Comparison of ENCODE assay signal across 8 cellular contexts in genomic region chr17:59853168-59853918, GRCh38. TPM values are rescaled to one million over a fixed set of nuclear protein-coding genes. Genes with fewer than 3 reads are reported as not detected.
DNase-seq lines count a peak whose midpoint lies in the region; ATAC-seq, FAIRE-seq and TF ChIP-seq lines count a peak whose summit lies in the region.

No MANE protein-coding gene starts in this region.

- peak; percentile 77 for FAIRE-seq in K562 (lab: Jason Lieb, UNC)
- peak; percentile 88 for FAIRE-seq in HepG2 (lab: Jason Lieb, UNC)

- TF ChIP-seq CTCF in DND-41 (IDR thresholded peaks at IDR 0.05; ENCODE audit: borderline replicate concordance, extremely low read depth, low read length, poor library complexity, severe bottlenecking) = peak; percentile 51
- peak; percentile 60 to 65 (median 63) for TF ChIP-seq CTCF in K562 (IDR thresholded peaks at IDR 0.05 in 2 of 3, conservative IDR thresholded peaks at IDR 0.05 in 1 of 3; ENCODE audit: insufficient read depth in 2 of 3, low read depth in 1 of 3, low read length in 3 of 3)
- TF ChIP-seq CTCF in HepG2 (CRISPR knock-in tag; IDR thresholded peaks at IDR 0.05) = peak; percentile 95
- peak in 2 of 5 experiments; percentile 17 to 23 for TF ChIP-seq CTCF in tibial nerve (IDR thresholded peaks at IDR 0.05)

- peak in 1 of 2 experiments; percentile 57; a peak in 2 of 4 replicates for TF ChIP-seq RAD21 in K562 (CRISPR knock-in tag; conservative IDR thresholded peaks at IDR 0.05 in 1 of 2, IDR thresholded peaks at IDR 0.05 in 1 of 2)
- TF ChIP-seq RAD21 in HepG2 (CRISPR knock-in tag; IDR thresholded peaks at IDR 0.05) = peak; percentile 87

- TF ChIP-seq EP300 in K562 (IDR thresholded peaks at IDR 0.05; ENCODE audit: low read length) = no peak
- TF ChIP-seq EP300 in HepG2 (IDR thresholded peaks at IDR 0.05; ENCODE audit: low read depth in 2 of 2, low read length in 2 of 2) = peak; percentile 66 to 94; a peak in 3 of 4 replicates
- peak; percentile 95 for TF ChIP-seq EP300 in HepG2 (CRISPR knock-in tag; IDR thresholded peaks at IDR 0.05; ENCODE audit: borderline replicate concordance)
- no peak for TF ChIP-seq EP300 in tibial nerve (IDR thresholded peaks at IDR 0.05)

- in situ Hi-C loops in K562 (cut with MboI) (no loop called here), HepG2 (cut with HindIII; ENCODE audit: extremely low pct_ligation_motif_present, low pct_unique_long_range_greater_than_20kb) (no loop called here)

- no peaks in the 10 kb centered on the region for H3K36me3 Mint-ChIP-seq in T-cell

- BruUV-seq in K562 (replicated peaks; lab: Mats Ljungman, UMichigan) (no TSS peak), HepG2 (replicated peaks; lab: Mats Ljungman, UMichigan) (TSS peak; percentile 34)

- H3K4me2 ChIP-seq in DND-41 (ENCODE audit: insufficient read depth, low read length) (no peak overlapping the region), K562 (ENCODE audit: insufficient read depth, low read length) (no peak overlapping the region), HepG2 (ENCODE audit: low read depth, low read length) (peak overlapping the region; percentile 70)

- H3K9me3 ChIP-seq in DND-41 (ENCODE audit: insufficient read depth, low read length, severe bottlenecking) (no peaks in the 10 kb centered on the region), K562 (replicated peaks; ENCODE audit: control insufficient read depth, insufficient read depth, low read depth, low read length) (no peaks in the 10 kb centered on the region), HepG2 (ENCODE audit: low read length) (no peaks in the 10 kb centered on the region), tibial nerve (no peaks in the 10 kb centered on the region)

- peak overlapping the region in 2 of 3 donors; percentile 5 to 24 for H3K4me3 Mint-ChIP-seq in T-cell

- intact Hi-C loops in K562 (cut with micrococcal nuclease) = no loop called here
- intact Hi-C loops in HepG2 (cut with micrococcal nuclease; ENCODE audit: unreplicated experiment) = loop anchor here (1.0 kb wide), 1 partner anchor 100 kb away; no protein-coding TSS in a partner anchor

- peaks cover 19% of the 10 kb centered on the region for H3K4me1 ChIP-seq in DND-41 (ENCODE audit: insufficient read depth, low read length)
- H3K4me1 ChIP-seq in K562 (replicated peaks in 1 of 2; ENCODE audit: control insufficient read depth in 2 of 2, insufficient read depth in 2 of 2, low read length in 2 of 2) = peaks cover 5 to 8% of the 10 kb centered on the region in 2 experiments; a peak in 4 of 5 replicates
- peaks cover 95% of the 10 kb centered on the region for H3K4me1 ChIP-seq in HepG2 (ENCODE audit: insufficient read depth, low read length)
- peaks cover 0 to 41% (median 19%) of the 10 kb centered on the region in 4 donors for H3K4me1 ChIP-seq in tibial nerve

- TF ChIP-seq POLR2A in K562 (conservative IDR thresholded peaks at IDR 0.05) = no peak
- peak in 1 of 2 experiments; percentile 42; a peak in 2 of 4 replicates for TF ChIP-seq POLR2A in HepG2 (IDR thresholded peaks at IDR 0.05; ENCODE audit: insufficient read depth in 1 of 2, low read depth in 2 of 2, low read length in 2 of 2)
- no peak for TF ChIP-seq POLR2A in tibial nerve (IDR thresholded peaks at IDR 0.05)

- H3K36me3 ChIP-seq in DND-41 (ENCODE audit: insufficient read depth, low read length) (no peaks in the 10 kb centered on the region), K562 (ENCODE audit: control insufficient read depth, insufficient read depth, low read length) (no peaks in the 10 kb centered on the region), HepG2 (replicated peaks in 1 of 2; ENCODE audit: control insufficient read depth in 1 of 2, insufficient read depth in 2 of 2, low read length in 2 of 2) (no peaks in the 10 kb centered on the region), tibial nerve (no peaks in the 10 kb centered on the region)

- H3K27ac Mint-ChIP-seq in T-cell = peak overlapping the region; percentile 65 to 69

- WGBS in K562 (ENCODE audit: insufficient coverage, low coverage, missing lambda C conversion rate) = 73% methylated on average over 13 of the region's 14 CpGs
- WGBS in HepG2 (ENCODE audit: low lambda C conversion rate) = 23% methylated on average over 14 of the region's 14 CpGs
- WGBS in tibial nerve, 2 donors = 80 to 86% methylated on average over 14 of the region's 14 CpGs

- H3K4me1 Mint-ChIP-seq in T-cell = peaks cover 31 to 41% (median 37%) of the 10 kb centered on the region in 3 donors

- DNase-seq in DND-41 = peak; percentile 43
- peak; percentile 80 for DNase-seq in HPDE6-E6E7 (ENCODE audit: extremely low spot score)
- peak in 32 of 34 experiments; percentile 13 to 63 (median 42) for DNase-seq in T-cell
- peak; percentile 53 to 70 (median 63) for DNase-seq in K562 (ENCODE audit: extremely low read depth in 1 of 4, low spot score in 3 of 4)
- peak; percentile 99 for DNase-seq in HepG2 (ENCODE audit: low spot score)
- DNase-seq in tibial nerve (ENCODE audit: low spot score in 2 of 2) = no peak
- DNase-seq in MV-4-11 (lab: John Stamatoyannopoulos, UW) = no peak
- no peak for DNase-seq in KG1 (lab: John Stamatoyannopoulos, UW)

- H3K79me2 ChIP-seq in DND-41 (ENCODE audit: insufficient read depth, low read length) (no peaks in the 10 kb centered on the region), K562 (ENCODE audit: control insufficient read depth, insufficient read depth, low read length) (no peaks in the 10 kb centered on the region), HepG2 (ENCODE audit: insufficient read depth, low read length) (peaks cover 2% of the 10 kb centered on the region)

- H3K27me3 ChIP-seq in DND-41 (ENCODE audit: insufficient read depth, low read length, poor library complexity) = no peaks in the 10 kb centered on the region
- no peaks in the 10 kb centered on the region for H3K27me3 ChIP-seq in K562 (ENCODE audit: control insufficient read depth in 2 of 2, insufficient read depth in 2 of 2, low read length in 2 of 2)
- H3K27me3 ChIP-seq in HepG2 (ENCODE audit: control insufficient read depth in 1 of 2, insufficient read depth in 2 of 2, low read length in 2 of 2) = no peaks in the 10 kb centered on the region
- no peaks in the 10 kb centered on the region for H3K27me3 ChIP-seq in tibial nerve

- H4K20me1 ChIP-seq in DND-41 (ENCODE audit: insufficient read depth, low read length) (no peaks in the 10 kb centered on the region), K562 (replicated peaks; ENCODE audit: control insufficient read depth, insufficient read depth, low read length) (no peaks in the 10 kb centered on the region), HepG2 (ENCODE audit: insufficient read depth, low read length) (no peaks in the 10 kb centered on the region)

- no peaks in the 10 kb centered on the region for H3K9me3 Mint-ChIP-seq in T-cell

- POLR2A ChIA-PET in T-cell (lab: Charles Lee) (interaction anchor here (0.5 to 1.5 kb wide), 5 partner anchors 14 to 807 kb away, joined by 3 to 7 read pairs (median 6); no protein-coding TSS in a partner anchor), K562 (lab: Yijun Ruan, JAX) (interaction anchor here (0.7 to 0.9 kb wide), 3 partner anchors 10 to 154 kb away, joined by 3 read pairs; no protein-coding TSS in a partner anchor), HepG2 (lab: Yijun Ruan, JAX) (interaction anchor here (0.9 to 2.0 kb wide), 11 partner anchors 21 to 234 kb away, joined by 3 to 18 read pairs (median 5); partner anchors contain the start of genes CLTC, PTRH2, RNFT1 and VMP1)

- no peaks in the 10 kb centered on the region for H3K27me3 Mint-ChIP-seq in T-cell

- H3K9ac ChIP-seq in DND-41 (ENCODE audit: low read depth, low read length) (no peak overlapping the region), K562 (ENCODE audit: insufficient read depth in 1 of 2, low read depth in 2 of 2, low read length in 2 of 2) (no peak overlapping the region), HepG2 (ENCODE audit: insufficient read depth, low read depth, low read length) (peak overlapping the region; percentile 79)

- ATAC-seq in DND-41 (ENCODE audit: insufficient read depth, low read depth) (peak; percentile 71), T-cell (replicated peaks in 1 of 4) (peak; percentile 81 to 93 (median 86)), K562 (peak; percentile 93), HepG2 (peak; percentile 83)

- no peaks in the 10 kb centered on the region for H3K9me1 ChIP-seq in K562 (ENCODE audit: control insufficient read depth, insufficient read depth, low read length)

- no peak overlapping the region for H2AFZ ChIP-seq in DND-41 (ENCODE audit: low read depth, low read length)
- peak overlapping the region; percentile 66 for H2AFZ ChIP-seq in K562 (ENCODE audit: low read depth, low read length)
- H2AFZ ChIP-seq in HepG2 (ENCODE audit: low read length) = no peak overlapping the region

- H3K27ac ChIP-seq in DND-41 (ENCODE audit: low read length) (no peak overlapping the region; the same call in 1 of the 2 replicates), K562 (ENCODE audit: extremely low read depth, low read depth, low read length) (peak overlapping the region; percentile 37; the same call in 2 of the 3 replicates), HepG2 (ENCODE audit: extremely low read length, insufficient read depth, low read length) (peak overlapping the region; percentile 94), tibial nerve (peak overlapping the region in 3 of 4 donors; percentile 50 to 72 (median 59))

- H3K4me3 ChIP-seq in DND-41 (ENCODE audit: low read depth in 1 of 2, low read length in 2 of 2) (no peak overlapping the region), K562 (no peak overlapping the region), HepG2 (replicated peaks in 1 of 3; ENCODE audit: insufficient read depth in 1 of 3, low read depth in 2 of 3, low read length in 3 of 3) (peak overlapping the region in 1 of 3 experiments; percentile 20; a peak in 1 of 6 replicates), tibial nerve (no peak overlapping the region)

- CTCF ChIA-PET in T-cell (lab: Charles Lee) (interaction anchor here (0.5 to 2.6 kb wide), 9 partner anchors 15 to 1154 kb away, joined by 3 to 10 read pairs (median 4); no protein-coding TSS in a partner anchor), K562 (lab: Yijun Ruan, JAX; ENCODE audit: low intra/inter-chr PET ratio) (interaction anchor here (0.6 to 0.8 kb wide), 2 partner anchors 109 to 140 kb away, joined by 3 to 5 read pairs; no protein-coding TSS in a partner anchor), HepG2 (lab: Yijun Ruan, JAX; ENCODE audit: low intra/inter-chr PET ratio, low total read pairs) (interaction anchor here (1.3 to 2.2 kb wide), 3 partner anchors 10 to 107 kb away, joined by 3 to 15 read pairs (median 7); no protein-coding TSS in a partner anchor)

RNA-seq across cellular contexts. Expression of gene TUBD1, which starts 39.4 kb away (rescaled TPM):
- total RNA-seq in T-cell (10 to 100 TPM; 16.6 to 27.9 (median 25.1) TPM), K562 (2014; rRNA removed) (11.3 and 13.4 TPM in 2 replicates), K562 (2014; rRNA removed; fragmentation: Illumina TruSeq; extraction: Trizol) (18.0 and 23.0 TPM in 2 replicates), K562 (2015; rRNA removed; fragmentation: Illumina TruSeq; extraction: Trizol) (16.6 and 17.9 TPM in 2 replicates), K562 (2021) (13.8 TPM in 2 replicates), HepG2 (2016; rRNA removed; fragmentation: Illumina TruSeq; extraction: Trizol) (25.9 and 38.7 TPM in 2 replicates), tibial nerve (10 to 100 TPM in 2 of 4 donors, 1 to 10 TPM in 2; 4.2 to 16.5 (median 8.4) TPM)
- total RNA-seq in K562 (2011; cell fraction: chromatin; rRNA removed; ENCODE audit: low replicate concordance) = 62.4 and 83.7 TPM in 2 replicates
- total RNA-seq in K562 (2011; cell fraction: nucleolus; rRNA removed) = 24.5 and 26.2 TPM in 2 replicates
- 38.4 and 38.8 TPM in 2 replicates for total RNA-seq in K562 (2011; cell fraction: nucleoplasm; rRNA removed)
- polyA plus RNA-seq in K562 (2011; rRNA removed) (26.7 and 35.3 TPM in 2 replicates), K562 (2014; fragmentation: Illumina TruSeq; extraction: Trizol) (18.7 and 20.7 TPM in 2 replicates), K562 (2014; fragmentation: Nextera tagmentation; extraction: Ambion mirVana) (10 to 100 TPM; 10.8 to 15.7 TPM), K562 (2014; rRNA removed) (19.5 and 19.6 TPM in 2 replicates), HepG2 (2011; rRNA removed) (14.0 and 18.2 TPM in 2 replicates)
- 10.1 and 19.4 TPM in 2 replicates for polyA plus RNA-seq in K562 (2011; cell fraction: cytosol; rRNA removed)
- 6.5 and 7.7 TPM in 2 replicates for polyA plus RNA-seq in K562 (2011; cell fraction: nucleus; rRNA removed)
- 11.2 and 18.4 TPM in 2 replicates for polyA plus RNA-seq in K562 (2012)
- 50.5 and 53.5 TPM in 2 replicates for polyA minus RNA-seq in K562 (2011; rRNA and poly(A)+ RNA removed)
- polyA minus RNA-seq in K562 (2011; cell fraction: cytosol; rRNA and poly(A)+ RNA removed) = 10.6 and 18.5 TPM in 2 replicates
- 8.2 and 19.2 TPM in 2 replicates for polyA minus RNA-seq in K562 (2011; cell fraction: nucleus; rRNA and poly(A)+ RNA removed)
- 20.1 and 20.5 TPM in 2 replicates for total RNA-seq in HepG2 (2016; cell fraction: cytosol; rRNA removed; fragmentation: Illumina TruSeq; extraction: Trizol; ENCODE audit: low read depth)
- 28.3 and 37.1 TPM in 2 replicates for total RNA-seq in HepG2 (2016; cell fraction: insoluble cytoplasmic fraction; rRNA removed; fragmentation: Illumina TruSeq; extraction: Trizol)
- total RNA-seq in HepG2 (2016; cell fraction: membrane; rRNA removed; fragmentation: Illumina TruSeq; extraction: Trizol) = 26.6 and 28.2 TPM in 2 replicates
- total RNA-seq in HepG2 (2016; cell fraction: nucleus; rRNA removed; fragmentation: Illumina TruSeq; extraction: Trizol) = 12.1 and 17.0 TPM in 2 replicates
- 9.3 and 14.8 TPM in 2 replicates for polyA plus RNA-seq in HepG2 (2011; cell fraction: cytosol; rRNA removed)
- polyA plus RNA-seq in HepG2 (2011; cell fraction: nucleus; rRNA removed) = 4.8 and 5.8 TPM in 2 replicates
- polyA plus RNA-seq in HepG2 (2012) = 21.1 and 22.1 TPM in 2 replicates
- 6.2 and 9.4 TPM in 2 replicates for polyA plus RNA-seq in HepG2 (2016; cell fraction: cytosol; fragmentation: Illumina TruSeq; extraction: Trizol; ENCODE audit: low read depth)
- 31.1 and 38.5 TPM in 2 replicates for polyA plus RNA-seq in HepG2 (2016; cell fraction: insoluble cytoplasmic fraction; fragmentation: Illumina TruSeq; extraction: Trizol; ENCODE audit: low read depth)
- polyA plus RNA-seq in HepG2 (2016; cell fraction: membrane; fragmentation: Illumina TruSeq; extraction: Trizol; ENCODE audit: low read depth) = 13.5 and 16.0 TPM in 2 replicates
- 17.6 and 25.2 TPM in 2 replicates for polyA plus RNA-seq in HepG2 (2016; cell fraction: nucleus; fragmentation: Illumina TruSeq; extraction: Trizol; ENCODE audit: insufficient read depth, low read depth)
- 20.7 and 40.9 TPM in 2 replicates for polyA minus RNA-seq in HepG2 (2011; rRNA and poly(A)+ RNA removed; ENCODE audit: low replicate concordance)
- 8.2 and 12.0 TPM in 2 replicates for polyA minus RNA-seq in HepG2 (2011; cell fraction: cytosol; rRNA and poly(A)+ RNA removed)
- 26.5 and 31.5 TPM in 2 replicates for polyA minus RNA-seq in HepG2 (2011; cell fraction: nucleus; rRNA and poly(A)+ RNA removed)

RNA-seq across cellular contexts. Expression of gene RPS6KB1, which starts 39.6 kb away (rescaled TPM):
- total RNA-seq in T-cell (10 to 100 TPM; 57.7 to 90.4 (median 61.7) TPM), K562 (2014; rRNA removed) (36.3 and 60.7 TPM in 2 replicates), K562 (2014; rRNA removed; fragmentation: Illumina TruSeq; extraction: Trizol) (38.5 and 43.6 TPM in 2 replicates), K562 (2015; rRNA removed; fragmentation: Illumina TruSeq; extraction: Trizol) (32.7 and 33.2 TPM in 2 replicates), K562 (2021) (35.9 and 37.9 TPM in 2 replicates), HepG2 (2016; rRNA removed; fragmentation: Illumina TruSeq; extraction: Trizol) (42.2 and 44.3 TPM in 2 replicates), tibial nerve (10 to 100 TPM; 33.6 to 48.3 (median 43.2) TPM)
- 72.9 and 169 TPM in 2 replicates for total RNA-seq in K562 (2011; cell fraction: chromatin; rRNA removed; ENCODE audit: low replicate concordance)
- total RNA-seq in K562 (2011; cell fraction: nucleolus; rRNA removed) = 37.4 and 47.0 TPM in 2 replicates
- total RNA-seq in K562 (2011; cell fraction: nucleoplasm; rRNA removed) = 91.2 and 172 TPM in 2 replicates
- polyA plus RNA-seq in K562 (2011; rRNA removed) (28.2 and 35.1 TPM in 2 replicates), K562 (2014; fragmentation: Illumina TruSeq; extraction: Trizol) (29.6 and 35.4 TPM in 2 replicates), K562 (2014; fragmentation: Nextera tagmentation; extraction: Ambion mirVana) (1 to 10 TPM; 8.8 to 9.2 TPM), K562 (2014; rRNA removed) (29.2 and 45.8 TPM in 2 replicates), HepG2 (2011; rRNA removed) (16.5 and 19.9 TPM in 2 replicates)
- 7.6 and 8.9 TPM in 2 replicates for polyA plus RNA-seq in K562 (2011; cell fraction: cytosol; rRNA removed)
- 26.5 and 40.9 TPM in 2 replicates for polyA plus RNA-seq in K562 (2011; cell fraction: nucleus; rRNA removed)
- polyA plus RNA-seq in K562 (2012) = 16.6 and 20.3 TPM in 2 replicates
- 40.3 and 48.2 TPM in 2 replicates for polyA minus RNA-seq in K562 (2011; rRNA and poly(A)+ RNA removed)
- 14.9 and 22.2 TPM in 2 replicates for polyA minus RNA-seq in K562 (2011; cell fraction: cytosol; rRNA and poly(A)+ RNA removed)
- polyA minus RNA-seq in K562 (2011; cell fraction: nucleus; rRNA and poly(A)+ RNA removed) = 27.1 and 40.0 TPM in 2 replicates
- 12.7 and 14.4 TPM in 2 replicates for total RNA-seq in HepG2 (2016; cell fraction: cytosol; rRNA removed; fragmentation: Illumina TruSeq; extraction: Trizol; ENCODE audit: low read depth)
- 42.8 and 47.7 TPM in 2 replicates for total RNA-seq in HepG2 (2016; cell fraction: insoluble cytoplasmic fraction; rRNA removed; fragmentation: Illumina TruSeq; extraction: Trizol)
- 13.4 and 15.4 TPM in 2 replicates for total RNA-seq in HepG2 (2016; cell fraction: membrane; rRNA removed; fragmentation: Illumina TruSeq; extraction: Trizol)
- total RNA-seq in HepG2 (2016; cell fraction: nucleus; rRNA removed; fragmentation: Illumina TruSeq; extraction: Trizol) = 37.6 and 39.2 TPM in 2 replicates
- polyA plus RNA-seq in HepG2 (2011; cell fraction: cytosol; rRNA removed) = 6.6 and 10.9 TPM in 2 replicates
- polyA plus RNA-seq in HepG2 (2011; cell fraction: nucleus; rRNA removed) = 15.6 and 21.2 TPM in 2 replicates
- polyA plus RNA-seq in HepG2 (2012) = 30.9 and 32.5 TPM in 2 replicates
- polyA plus RNA-seq in HepG2 (2016; cell fraction: cytosol; fragmentation: Illumina TruSeq; extraction: Trizol; ENCODE audit: low read depth) = 2.8 and 3.4 TPM in 2 replicates
- 43.5 and 47.4 TPM in 2 replicates for polyA plus RNA-seq in HepG2 (2016; cell fraction: insoluble cytoplasmic fraction; fragmentation: Illumina TruSeq; extraction: Trizol; ENCODE audit: low read depth)
- polyA plus RNA-seq in HepG2 (2016; cell fraction: membrane; fragmentation: Illumina TruSeq; extraction: Trizol; ENCODE audit: low read depth) = 7.6 and 9.0 TPM in 2 replicates
- polyA plus RNA-seq in HepG2 (2016; cell fraction: nucleus; fragmentation: Illumina TruSeq; extraction: Trizol; ENCODE audit: insufficient read depth, low read depth) = 56.0 and 56.9 TPM in 2 replicates
- polyA minus RNA-seq in HepG2 (2011; rRNA and poly(A)+ RNA removed; ENCODE audit: low replicate concordance) = 6.7 and 16.4 TPM in 2 replicates
- polyA minus RNA-seq in HepG2 (2011; cell fraction: cytosol; rRNA and poly(A)+ RNA removed) = 17.8 and 17.9 TPM in 2 replicates
- 61.5 and 91.5 TPM in 2 replicates for polyA minus RNA-seq in HepG2 (2011; cell fraction: nucleus; rRNA and poly(A)+ RNA removed)

Comparison
In these comparisons a context has a peak if more than half of its experiments do, and no peak if none do; other contexts are left out.
1. DNase-seq: peak in DND-41 (single experiment), HPDE6-E6E7 (single experiment), T-cell (32 of 34), K562 (4 of 4) and HepG2 (single experiment); none in tibial nerve (0 of 2), MV-4-11 (single experiment) and KG1 (single experiment).
2. Peak in every context shown above with its lines, with median percentiles within 50 percentile points of each other: ATAC-seq.